21 cellular contexts compared by ENCODE assay signal in genomic region chr4:138410266-138410665, GRCh38.
DNase-seq lines count a peak whose midpoint lies in the region; ATAC-seq and TF ChIP-seq lines count a peak whose summit lies in the region.
"Had no signal": no experiment of that assay in that cellular context is flagged by ENCODE, and none has a peak within 500 bp of the region (broad histone marks: within the 10 kb centered on the region; RNA-seq: fewer than 3 reads in every experiment).

No MANE protein-coding gene starts in this region.

- H3K27ac ChIP-seq in heart left ventricle (no peak overlapping the region), upper lobe of right lung (no peak overlapping the region)
- H3K27ac ChIP-seq: 22Rv1, BLaER1, GM23248 had no signal

- H3K4me1 ChIP-seq in heart left ventricle, result peaks cover 0 to 25% (median 0%) of the 10 kb centered on the region in 12 donors
- peaks cover 14% of the 10 kb centered on the region for H3K4me1 ChIP-seq in upper lobe of right lung
- H3K4me1 ChIP-seq: BLaER1 had no signal

- DNase-seq in DMS 273 (lab: John Stamatoyannopoulos, UW; ENCODE audit: unreplicated experiment) (peak; percentile 1), DMS 273 treated with DMSO at 0.1 percent for 48 hours (lab: John Stamatoyannopoulos, UW) (no peak), Ammon's horn (ENCODE audit: low spot score) (peak; percentile 16), NCI-H2029 treated with DMSO at 0.1 percent for 48 hours (lab: John Stamatoyannopoulos, UW) (peak; percentile 70), heart left ventricle (peak; percentile 10 to 64 (median 51)), upper lobe of right lung (no peak)
- DNase-seq: CD8-positive, alpha-beta T cell; EL; GM23248; KG1; NCI-H146; NCI-H2107; NCI-H345; NCI-H526; PC-3; SW 1271 had no signal

- H3K4me3 ChIP-seq in heart left ventricle, result no peak overlapping the region
- no peak overlapping the region for H3K4me3 ChIP-seq in upper lobe of right lung
- H3K4me3 ChIP-seq: BLaER1, GM23248 had no signal

- intact Hi-C loops in heart left ventricle (cut with DNase I) (no loop called here), upper lobe of right lung (cut with DNase I) (no loop called here)

- H3K27me3 ChIP-seq in heart left ventricle (no peaks in the 10 kb centered on the region), upper lobe of right lung (no peaks in the 10 kb centered on the region)
- H3K27me3 ChIP-seq: BLaER1 had no signal

- no peaks in the 10 kb centered on the region for H3K9me3 ChIP-seq in heart left ventricle
- no peaks in the 10 kb centered on the region for H3K9me3 ChIP-seq in upper lobe of right lung
- H3K9me3 ChIP-seq: BLaER1 had no signal

- TF ChIP-seq POLR2A in heart left ventricle (IDR thresholded peaks at IDR 0.05), result no peak

- ATAC-seq in heart left ventricle (no peak), HG03139 (IDR thresholded peaks at IDR 0.05; ENCODE audit: unreplicated experiment) (no peak), upper lobe of right lung (no peak), HG02759 (IDR thresholded peaks at IDR 0.05; ENCODE audit: unreplicated experiment) (no peak)
- ATAC-seq: CD8-positive, alpha-beta T cell; HCT116; PC-3 had no signal

- TF ChIP-seq CTCF in heart left ventricle (IDR thresholded peaks at IDR 0.05), result no peak
- TF ChIP-seq CTCF in upper lobe of right lung (IDR thresholded peaks at IDR 0.05), result no peak

- H3K36me3 ChIP-seq in heart left ventricle (no peaks in the 10 kb centered on the region), upper lobe of right lung (no peaks in the 10 kb centered on the region)
- H3K36me3 ChIP-seq: BLaER1 had no signal

Comparison
In these comparisons a context has a peak if more than half of its experiments do, and no peak if none do; other contexts are left out.
1. DNase-seq: peak in DMS 273 (single experiment), Ammon's horn (single experiment), NCI-H2029 treated with DMSO at 0.1 percent for 48 hours (single experiment) and heart left ventricle (5 of 5); none in DMS 273 treated with DMSO at 0.1 percent for 48 hours (single experiment) and upper lobe of right lung (single experiment).